Comparison of ENCODE assay signal across 8 cellular contexts in the genomic region with DNA sequence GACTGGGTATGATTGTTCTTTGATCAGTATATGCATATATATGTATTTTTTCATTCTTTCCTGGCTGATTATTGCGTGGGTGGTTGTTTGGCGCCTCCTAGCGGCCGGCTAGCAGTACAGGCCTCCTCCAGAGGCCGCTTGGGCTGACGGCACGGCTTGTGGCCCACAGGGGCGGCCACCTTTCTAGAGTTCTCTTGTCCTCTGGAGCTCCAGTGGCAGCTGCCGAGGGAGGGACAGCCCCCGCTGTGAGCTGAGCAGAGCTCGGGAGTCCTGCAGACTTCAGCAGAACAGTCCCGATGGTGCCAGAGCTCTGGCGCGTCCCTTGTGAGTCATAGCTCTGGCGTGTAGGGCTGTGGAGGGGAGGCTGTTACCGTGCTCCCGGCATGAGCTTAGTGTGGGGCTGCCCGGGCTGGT. TPM values are rescaled to one million over a fixed set of nuclear protein-coding genes. Genes with fewer than 3 reads are reported as not detected.
DNase-seq lines count a peak whose midpoint lies in the region; ATAC-seq, FAIRE-seq and TF ChIP-seq lines count a peak whose summit lies in the region.

No MANE protein-coding gene starts in this region.

- H3K9me3 Mint-ChIP-seq in activated T-cell treated with anti-CD3 and anti-CD28 coated beads, Interleukin-2, amount 50 U/mL, for 4 hours, result peaks cover 2% of the 10 kb centered on the region

- TF ChIP-seq POLR2A in vagina (IDR thresholded peaks at IDR 0.05), result no peak

- no peaks in the 10 kb centered on the region for H3K4me1 ChIP-seq in psoas muscle
- H3K4me1 ChIP-seq in vagina, result no peaks in the 10 kb centered on the region

- H3K36me3 ChIP-seq in psoas muscle (ENCODE audit: insufficient read depth in 1 of 2, low read depth in 1 of 2), result no peaks in the 10 kb centered on the region
- H3K36me3 ChIP-seq in vagina, result no peaks in the 10 kb centered on the region

- H3K4me3 ChIP-seq in psoas muscle (no peak overlapping the region), vagina (no peak overlapping the region)

- H3K27me3 ChIP-seq in psoas muscle (ENCODE audit: insufficient read depth in 3 of 3, low read length in 2 of 3) (no peaks in the 10 kb centered on the region), vagina (no peaks in the 10 kb centered on the region)

- no peak overlapping the region for H3K4me3 Mint-ChIP-seq in activated T-cell treated with anti-CD3 and anti-CD28 coated beads, Interleukin-2, amount 50 U/mL, for 4 hours

- 60 to 72% (median 62%) methylated on average over 16 to 18 of the region's 18 CpGs for WGBS in psoas muscle, 3 donors

- TF ChIP-seq CTCF in psoas muscle (IDR thresholded peaks at IDR 0.05) (peak; percentile 63), vagina (IDR thresholded peaks at IDR 0.05) (peak; percentile 43 to 56 (median 53))

- DNase-seq in EL (peak; percentile 7), NCI-H748 treated with DMSO at 0.1 percent for 48 hours (lab: John Stamatoyannopoulos, UW) (peak; percentile 16), frontal cortex (ENCODE audit: low spot score in 2 of 2) (peak; percentile 36 to 47), psoas muscle (peak; percentile 49 to 77), vagina (ENCODE audit: extremely low spot score in 2 of 2) (no peak), cerebellar nuclear complex (lab: John Stamatoyannopoulos, UW) (no peak)
- DNase-seq in activated T-cell treated with anti-CD3 and anti-CD28 coated beads, Interleukin-2, amount 50 U/mL, for 4 hours, result peak; percentile 62

- H3K27ac ChIP-seq in psoas muscle (no peak overlapping the region), vagina (no peak overlapping the region)

- no peaks in the 10 kb centered on the region for H3K36me3 Mint-ChIP-seq in activated T-cell treated with anti-CD3 and anti-CD28 coated beads, Interleukin-2, amount 50 U/mL, for 4 hours (ENCODE audit: insufficient read depth)

- H3K9me3 ChIP-seq in psoas muscle (peaks cover 8% of the 10 kb centered on the region), vagina (no peaks in the 10 kb centered on the region)

- intact Hi-C loops in psoas muscle (cut with DNase I) (loop anchor here in 1 of 2 donors (10.0 kb wide), 1 partner anchor 278 kb away; no protein-coding TSS in a partner anchor), vagina (cut with DNase I) (no loop called here)

- peak; percentile 84 to 88 for ATAC-seq in activated T-cell treated with anti-CD3 and anti-CD28 coated beads, Interleukin-2, amount 50 U/mL, for 4 hours
- ATAC-seq in psoas muscle (peak in 3 of 4 donors; percentile 59 to 89 (median 87)), GM21528 (IDR thresholded peaks at IDR 0.05; ENCODE audit: low FRiP score, unreplicated experiment) (no peak)

- no peak for FAIRE-seq in frontal cortex (lab: Jason Lieb, UNC)

- no peaks in the 10 kb centered on the region for H3K27me3 Mint-ChIP-seq in activated T-cell treated with anti-CD3 and anti-CD28 coated beads, Interleukin-2, amount 50 U/mL, for 4 hours (ENCODE audit: low read depth)

- peaks cover 1% of the 10 kb centered on the region for H3K4me1 Mint-ChIP-seq in activated T-cell treated with anti-CD3 and anti-CD28 coated beads, Interleukin-2, amount 50 U/mL, for 4 hours (ENCODE audit: low read depth)

RNA-seq across cellular contexts. Expression of a gene that starts 22.5 kb away (rescaled TPM):
- 1 to 10 TPM; 5.1 to 5.9 (median 5.4) TPM for total RNA-seq in activated T-cell treated with anti-CD3 and anti-CD28 coated beads, Interleukin-2, amount 50 U/mL, for 4 hours
- total RNA-seq in frontal cortex, result 28.5 TPM
- 10 to 100 TPM in 1 of 4 donors, 1 to 10 TPM in 3; 6.9 to 11.3 (median 7.7) TPM for total RNA-seq in psoas muscle
- polyA plus RNA-seq in psoas muscle, result 1 to 10 TPM; 3.5 to 8.4 (median 4.8) TPM
- total RNA-seq in vagina, result 7.9 TPM

Comparison
In these comparisons a context has a peak if more than half of its experiments do, and no peak if none do; other contexts are left out.
1. DNase-seq: peak in EL (single experiment), NCI-H748 treated with DMSO at 0.1 percent for 48 hours (single experiment), activated T-cell treated with anti-CD3 and anti-CD28 coated beads, Interleukin-2, amount 50 U/mL, for 4 hours (single experiment), frontal cortex (2 of 2) and psoas muscle (2 of 2); none in vagina (0 of 2) and cerebellar nuclear complex (0 of 2).